23 cellular contexts compared by ENCODE assay signal in the genomic region with DNA sequence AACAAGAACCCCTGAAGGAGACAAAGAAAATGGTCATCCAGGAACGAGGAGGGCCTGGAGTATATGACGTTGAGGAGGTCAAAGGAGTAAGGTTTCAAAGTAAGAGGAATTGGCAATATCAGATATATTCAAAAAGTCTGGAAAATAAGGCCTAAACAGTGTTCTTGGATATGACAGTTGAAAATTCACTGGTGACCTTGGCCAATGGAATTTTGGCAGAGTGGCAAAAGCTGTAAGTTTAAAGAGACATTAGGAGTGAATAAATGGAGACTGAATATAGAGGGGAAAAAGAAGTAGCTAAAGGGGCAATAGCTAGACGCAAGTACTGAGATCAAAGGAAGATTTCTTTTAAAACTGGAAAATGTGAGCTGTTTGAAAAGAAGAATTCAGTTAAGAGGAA. TPM values are rescaled to one million over a fixed set of nuclear protein-coding genes. Genes with fewer than 3 reads are reported as not detected.
DNase-seq lines count a peak whose midpoint lies in the region; ATAC-seq, FAIRE-seq and TF ChIP-seq lines count a peak whose summit lies in the region.
"Had no signal": no experiment of that assay in that cellular context is flagged by ENCODE, and none has a peak within 500 bp of the region (broad histone marks: within the 10 kb centered on the region; RNA-seq: fewer than 3 reads in every experiment).

No MANE protein-coding gene starts in this region.

- TF ChIP-seq POLR2A in HepG2 (IDR thresholded peaks at IDR 0.05; ENCODE audit: insufficient read depth in 1 of 2, low read depth in 2 of 2, low read length in 2 of 2) (no peak), sigmoid colon (IDR thresholded peaks at IDR 0.05) (no peak)

- H3K36me3 ChIP-seq in liver (ENCODE audit: control insufficient read depth in 4 of 4, insufficient read depth in 3 of 4, low read depth in 1 of 4, low read length in 3 of 4) = no peaks in the 10 kb centered on the region
- H3K36me3 ChIP-seq in HepG2 (replicated peaks in 1 of 2; ENCODE audit: control insufficient read depth in 1 of 2, insufficient read depth in 2 of 2, low read length in 2 of 2) = no peaks in the 10 kb centered on the region
- peaks cover 3% of the 10 kb centered on the region for H3K36me3 ChIP-seq in brain microvascular endothelial cell (replicated peaks)
- no peaks in the 10 kb centered on the region for H3K36me3 ChIP-seq in sigmoid colon
- H3K36me3 ChIP-seq in endodermal cell (ENCODE audit: control insufficient read depth, insufficient read depth, low read length) = no peaks in the 10 kb centered on the region
- no peaks in the 10 kb centered on the region for H3K36me3 ChIP-seq in psoas muscle (ENCODE audit: insufficient read depth in 1 of 2, low read depth in 1 of 2)
- H3K36me3 ChIP-seq: BLaER1 had no signal

- POLR2A ChIA-PET in HepG2 (lab: Yijun Ruan, JAX) = no interaction called here

- peaks cover 10% of the 10 kb centered on the region for H3K4me1 Mint-ChIP-seq in endodermal cell

- FAIRE-seq in HepG2 (lab: Jason Lieb, UNC) = no peak
- FAIRE-seq: A204.1, GM12891, H54, RCC 7860 had no signal

- H3K27ac ChIP-seq in liver (ENCODE audit: low read depth in 1 of 2, low read length in 2 of 2) (peak overlapping the region; percentile 25 to 48), HepG2 (ENCODE audit: extremely low read length, insufficient read depth, low read length) (no peak overlapping the region), brain microvascular endothelial cell (peak overlapping the region; percentile 97), sigmoid colon (peak overlapping the region in 3 of 4 donors; percentile 29 to 100 (median 59)), endodermal cell (ENCODE audit: low read depth, low read length) (no peak overlapping the region), psoas muscle (no peak overlapping the region)
- H3K27ac ChIP-seq: BLaER1, HL-60 had no signal

- ATAC-seq in HepG2 (no peak), HG02938 (IDR thresholded peaks at IDR 0.05; ENCODE audit: unreplicated experiment) (no peak), psoas muscle (no peak)
- ATAC-seq: CD8-positive, alpha-beta T cell; Right ventricle myocardium inferior had no signal

- CTCF ChIA-PET in HepG2 (lab: Yijun Ruan, JAX; ENCODE audit: low intra/inter-chr PET ratio, low total read pairs) = no interaction called here

- in situ Hi-C loops in HepG2 (cut with HindIII; ENCODE audit: extremely low pct_ligation_motif_present, low pct_unique_long_range_greater_than_20kb) = no loop called here
- in situ Hi-C loops in brain microvascular endothelial cell (cut with HindIII; ENCODE audit: low pct_ligation_motif_present, low sequenced_read_pairs) = no loop called here

- TF ChIP-seq RAD21 in liver (IDR thresholded peaks at IDR 0.05) = peak in 1 of 2 donors; percentile 7
- no peak for TF ChIP-seq RAD21 in HepG2 (CRISPR knock-in tag; IDR thresholded peaks at IDR 0.05)

- H3K4me3 Mint-ChIP-seq in endodermal cell = no peak overlapping the region
- H3K4me3 Mint-ChIP-seq: CD8-positive, alpha-beta T cell had no signal

- H3K9ac ChIP-seq in liver (ENCODE audit: low read depth in 1 of 2, low read length in 2 of 2) = no peak overlapping the region
- H3K9ac ChIP-seq in HepG2 (ENCODE audit: insufficient read depth, low read depth, low read length) = no peak overlapping the region
- H3K9ac ChIP-seq in endodermal cell (ENCODE audit: extremely low read depth, low read length, poor library complexity, severe bottlenecking) = no peak overlapping the region
- H3K9ac ChIP-seq: BLaER1 had no signal

- intact Hi-C loops in HepG2 (cut with micrococcal nuclease; ENCODE audit: unreplicated experiment) = no loop called here
- intact Hi-C loops in sigmoid colon (cut with DNase I) = loop anchor here (5.0 kb wide), 3 partner anchors 59 to 119 kb away; no protein-coding TSS in a partner anchor
- intact Hi-C loops in psoas muscle (cut with DNase I) = no loop called here

- no peak overlapping the region for H2AFZ ChIP-seq in HepG2 (ENCODE audit: low read length)

- TF ChIP-seq EP300 in HepG2 (IDR thresholded peaks at IDR 0.05; ENCODE audit: low read depth in 2 of 2, low read length in 2 of 2) = no peak
- no peak for TF ChIP-seq EP300 in HepG2 (CRISPR knock-in tag; IDR thresholded peaks at IDR 0.05; ENCODE audit: borderline replicate concordance)
- no peak for TF ChIP-seq EP300 in sigmoid colon (IDR thresholded peaks at IDR 0.05)

- H3K27ac Mint-ChIP-seq in endodermal cell = no peak overlapping the region
- H3K27ac Mint-ChIP-seq: CD8-positive, alpha-beta T cell had no signal

- no peaks in the 10 kb centered on the region for H3K9me3 ChIP-seq in liver (ENCODE audit: control insufficient read depth in 4 of 4, low read length in 3 of 4)
- no peaks in the 10 kb centered on the region for H3K9me3 ChIP-seq in HepG2 (ENCODE audit: low read length)
- H3K9me3 ChIP-seq in sigmoid colon = no peaks in the 10 kb centered on the region
- no peaks in the 10 kb centered on the region for H3K9me3 ChIP-seq in endodermal cell (ENCODE audit: control insufficient read depth, low read length)
- H3K9me3 ChIP-seq in psoas muscle = no peaks in the 10 kb centered on the region
- H3K9me3 ChIP-seq: BLaER1, MG63 had no signal

- peaks cover 4% of the 10 kb centered on the region for H3K79me2 ChIP-seq in HepG2 (ENCODE audit: insufficient read depth, low read length)

- H3K27me3 ChIP-seq in liver (ENCODE audit: control insufficient read depth in 4 of 4, insufficient read depth in 4 of 4, low read length in 3 of 4) = no peaks in the 10 kb centered on the region
- no peaks in the 10 kb centered on the region for H3K27me3 ChIP-seq in HepG2 (ENCODE audit: control insufficient read depth in 1 of 2, insufficient read depth in 2 of 2, low read length in 2 of 2)
- H3K27me3 ChIP-seq in brain microvascular endothelial cell (replicated peaks) = no peaks in the 10 kb centered on the region
- no peaks in the 10 kb centered on the region for H3K27me3 ChIP-seq in sigmoid colon
- no peaks in the 10 kb centered on the region for H3K27me3 ChIP-seq in endodermal cell (ENCODE audit: control insufficient read depth, insufficient read depth, low read length, poor library complexity, severe bottlenecking)
- no peaks in the 10 kb centered on the region for H3K27me3 ChIP-seq in psoas muscle (ENCODE audit: insufficient read depth in 3 of 3, low read length in 2 of 3)
- H3K27me3 ChIP-seq: MG63 had no signal

- no peak overlapping the region for H3K4me3 ChIP-seq in liver (ENCODE audit: low read depth in 1 of 3, low read length in 3 of 3)
- H3K4me3 ChIP-seq in HepG2 (replicated peaks in 1 of 3; ENCODE audit: insufficient read depth in 1 of 3, low read depth in 2 of 3, low read length in 3 of 3) = no peak overlapping the region
- no peak overlapping the region for H3K4me3 ChIP-seq in brain microvascular endothelial cell (ENCODE audit: low read depth, low read length)
- H3K4me3 ChIP-seq in sigmoid colon = no peak overlapping the region
- no peak overlapping the region for H3K4me3 ChIP-seq in endodermal cell (ENCODE audit: low read length)
- H3K4me3 ChIP-seq in psoas muscle = no peak overlapping the region
- H3K4me3 ChIP-seq: BLaER1, MG63 had no signal

- no TSS peak for BruUV-seq in HepG2 (replicated peaks; lab: Mats Ljungman, UMichigan)

- peaks cover 4% of the 10 kb centered on the region for H3K27me3 Mint-ChIP-seq in endodermal cell (ENCODE audit: insufficient read depth)

- DNase-seq in HepG2 (ENCODE audit: low spot score) = no peak
- DNase-seq in brain microvascular endothelial cell = no peak
- DNase-seq in sigmoid colon = no peak
- no peak for DNase-seq in endodermal cell
- DNase-seq in psoas muscle = no peak
- DNase-seq: CD8-positive, alpha-beta T cell; DMS53; Kasumi-1; MG63; NCI-H1092; NCI-H146; NCI-H2029 treated with DMSO at 0.1 percent for 48 hours; NCI-H2171 treated with DMSO at 0.1 percent for 48 hours; NK-92 treated with Interleukin-12 subunit alpha and Interleukin-12 subunit beta, amount 100 ng/mL, for 24 hours had no signal

- no peaks in the 10 kb centered on the region for H3K36me3 Mint-ChIP-seq in endodermal cell (ENCODE audit: low read depth)

- WGBS in liver = 89% methylated on average over 3 of the region's 3 CpGs
- 34% methylated on average over 3 of the region's 3 CpGs for WGBS in HepG2 (ENCODE audit: low lambda C conversion rate)
- WGBS in sigmoid colon, 2 donors = 93 to 94% methylated on average over 3 of the region's 3 CpGs
- WGBS in endodermal cell (ENCODE audit: insufficient coverage in 1 of 2, insufficient read length in 1 of 2), 2 experiments = 92 to 94% methylated on average over 3 of the region's 3 CpGs
- 91 to 93% (median 92%) methylated on average over 3 of the region's 3 CpGs for WGBS in psoas muscle, 3 donors

- TF ChIP-seq CTCF in liver (IDR thresholded peaks at IDR 0.05; ENCODE audit: low read depth, low read length, missing input control) (no peak), HepG2 (CRISPR knock-in tag; IDR thresholded peaks at IDR 0.05) (no peak), brain microvascular endothelial cell (IDR thresholded peaks at IDR 0.05; ENCODE audit: low read depth, low read length, missing control alignments) (no peak), sigmoid colon (IDR thresholded peaks at IDR 0.05) (no peak), endodermal cell (conservative IDR thresholded peaks at IDR 0.05) (no peak), psoas muscle (IDR thresholded peaks at IDR 0.05) (no peak)

- H3K9me3 Mint-ChIP-seq in endodermal cell = no peaks in the 10 kb centered on the region
- H3K9me3 Mint-ChIP-seq: CD8-positive, alpha-beta T cell had no signal

- no peak overlapping the region for H3K4me2 ChIP-seq in HepG2 (ENCODE audit: low read depth, low read length)
- H3K4me2 ChIP-seq: BLaER1 had no signal

- H3K4me1 ChIP-seq in liver (ENCODE audit: control insufficient read depth in 4 of 4, insufficient read depth in 4 of 4, low read length in 3 of 4) (peaks cover 2 to 14% (median 10%) of the 10 kb centered on the region in 4 donors), HepG2 (ENCODE audit: insufficient read depth, low read length) (peaks cover 44% of the 10 kb centered on the region), sigmoid colon (peaks cover 0 to 44% (median 32%) of the 10 kb centered on the region in 4 donors), endodermal cell (ENCODE audit: control insufficient read depth, insufficient read depth, low read length) (no peaks in the 10 kb centered on the region), psoas muscle (no peaks in the 10 kb centered on the region)

- H4K20me1 ChIP-seq in HepG2 (ENCODE audit: insufficient read depth, low read length) = no peaks in the 10 kb centered on the region

RNA-seq across cellular contexts. Expression of a gene that starts 4.1 kb away (rescaled TPM):
- total RNA-seq in liver (100 to 1,000 TPM in 1 of 2 donors, 10 to 100 TPM in 1; 55.4 to 100 TPM), HepG2 (2016; rRNA removed; fragmentation: Illumina TruSeq; extraction: Trizol) (58.6 and 62.4 TPM in 2 replicates), sigmoid colon (1,000 to 10,000 TPM in 1 of 4 donors, 100 to 1,000 TPM in 3; 372 to 1,069 (median 688) TPM), endodermal cell (100 to 1,000 TPM; 190 to 275 TPM), psoas muscle (10 to 100 TPM; 10.9 to 23.7 (median 16.0) TPM)
- polyA plus RNA-seq in liver (10 to 100 TPM; 36.2 to 70.7 TPM), HepG2 (2011; rRNA removed) (152 and 162 TPM in 2 replicates), sigmoid colon (10 to 100 TPM; 20.1 to 98.1 (median 24.0) TPM), psoas muscle (1 to 10 TPM; 5.8 to 9.1 (median 6.2) TPM)
- 9.6 and 10.7 TPM in 2 replicates for total RNA-seq in HepG2 (2016; cell fraction: cytosol; rRNA removed; fragmentation: Illumina TruSeq; extraction: Trizol; ENCODE audit: low read depth)
- 55.0 and 63.6 TPM in 2 replicates for total RNA-seq in HepG2 (2016; cell fraction: insoluble cytoplasmic fraction; rRNA removed; fragmentation: Illumina TruSeq; extraction: Trizol)
- 25.2 and 28.3 TPM in 2 replicates for total RNA-seq in HepG2 (2016; cell fraction: membrane; rRNA removed; fragmentation: Illumina TruSeq; extraction: Trizol)
- total RNA-seq in HepG2 (2016; cell fraction: nucleus; rRNA removed; fragmentation: Illumina TruSeq; extraction: Trizol) = 62.9 and 75.6 TPM in 2 replicates
- 97.7 and 136 TPM in 2 replicates for polyA plus RNA-seq in HepG2 (2011; cell fraction: cytosol; rRNA removed)
- 162 and 195 TPM in 2 replicates for polyA plus RNA-seq in HepG2 (2011; cell fraction: nucleus; rRNA removed)
- polyA plus RNA-seq in HepG2 (2012) = 109 and 118 TPM in 2 replicates
- polyA plus RNA-seq in HepG2 (2016; cell fraction: cytosol; fragmentation: Illumina TruSeq; extraction: Trizol; ENCODE audit: low read depth) = 8.0 and 10.4 TPM in 2 replicates
- 67.9 and 88.1 TPM in 2 replicates for polyA plus RNA-seq in HepG2 (2016; cell fraction: insoluble cytoplasmic fraction; fragmentation: Illumina TruSeq; extraction: Trizol; ENCODE audit: low read depth)
- 15.3 and 18.8 TPM in 2 replicates for polyA plus RNA-seq in HepG2 (2016; cell fraction: membrane; fragmentation: Illumina TruSeq; extraction: Trizol; ENCODE audit: low read depth)
- 91.6 and 93.8 TPM in 2 replicates for polyA plus RNA-seq in HepG2 (2016; cell fraction: nucleus; fragmentation: Illumina TruSeq; extraction: Trizol; ENCODE audit: insufficient read depth, low read depth)
- 144 and 214 TPM in 2 replicates for polyA minus RNA-seq in HepG2 (2011; rRNA and poly(A)+ RNA removed; ENCODE audit: low replicate concordance)
- 167 and 168 TPM in 2 replicates for polyA minus RNA-seq in HepG2 (2011; cell fraction: cytosol; rRNA and poly(A)+ RNA removed)
- 119 and 126 TPM in 2 replicates for polyA minus RNA-seq in HepG2 (2011; cell fraction: nucleus; rRNA and poly(A)+ RNA removed)
- 115 TPM for polyA plus RNA-seq in endodermal cell (2013, experiment 1 of 2)
- polyA plus RNA-seq in endodermal cell (2013, experiment 2 of 2) = 126 TPM

Comparison
In these comparisons a context has a peak if more than half of its experiments do, and no peak if none do; other contexts are left out.
1. H3K27ac ChIP-seq: peak in liver (2 of 2), brain microvascular endothelial cell (single experiment) and sigmoid colon (3 of 4); none in HepG2 (single experiment), endodermal cell (single experiment) and psoas muscle (single experiment).